In the genomic region with DNA sequence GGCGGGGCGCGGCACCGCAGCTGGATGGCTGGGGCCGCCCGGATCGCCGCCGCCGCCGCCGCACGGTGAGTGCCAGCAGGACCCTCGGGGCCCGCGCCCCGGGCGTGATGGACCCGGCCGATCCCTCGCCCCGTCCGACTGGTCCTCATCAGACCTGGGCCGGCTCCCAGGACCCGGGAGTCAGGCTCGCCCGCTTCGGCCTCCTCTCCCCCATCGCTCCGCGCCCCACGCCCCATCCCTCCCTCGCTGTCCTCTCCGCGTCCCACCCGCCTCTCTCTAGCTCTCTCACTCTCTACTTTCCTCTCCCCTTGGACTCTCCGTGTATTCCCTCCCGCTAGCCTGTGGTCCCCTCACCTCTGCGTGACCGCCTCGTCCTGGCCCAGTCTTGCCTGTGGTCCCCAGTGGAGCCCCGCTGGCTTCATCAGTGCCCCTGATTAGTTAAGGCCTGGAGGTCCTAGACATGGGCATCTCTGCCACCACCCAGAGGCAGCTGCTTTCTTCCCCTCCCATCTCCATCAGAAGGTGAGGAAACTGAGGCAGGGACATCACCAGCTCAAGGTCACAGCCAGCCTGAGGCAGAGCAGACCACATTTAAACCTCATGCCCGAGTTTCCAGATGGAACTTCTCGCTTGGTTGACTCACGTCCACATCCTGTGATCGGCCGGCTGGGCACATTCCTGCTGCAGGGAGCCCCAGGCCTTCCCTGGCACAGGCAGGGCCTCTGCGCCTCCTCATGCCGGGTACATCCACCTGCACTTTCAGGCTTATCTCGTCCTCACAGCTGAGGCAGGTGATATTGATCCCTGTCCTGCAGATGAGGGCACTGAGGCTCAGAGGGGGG, we compare ENCODE assay signal across 8 cellular contexts. TPM values are rescaled to one million over a fixed set of nuclear protein-coding genes. Genes with fewer than 3 reads are reported as not detected.
DNase-seq lines count a peak whose midpoint lies in the region; ATAC-seq lines count a peak whose summit lies in the region.

No MANE protein-coding gene starts in this region.

- peak overlapping the region; percentile 94 for H3K27ac Mint-ChIP-seq in activated CD4-positive, alpha-beta T cell treated with anti-CD3 and anti-CD28 coated beads, Interleukin-2, amount 10 ng/mL, durations not matched to agents 7 days and 5 days
- peak overlapping the region; percentile 97 for H3K27ac Mint-ChIP-seq in stimulated activated effector memory CD8-positive, alpha-beta T cell treated with anti-CD3 and anti-CD28 coated beads, Interleukin-12 subunit alpha, Interleukin-12 subunit beta, amount 100 ng/mL, for 72 hours

- no peak for ATAC-seq in stimulated activated effector memory CD8-positive, alpha-beta T cell treated with anti-CD3 and anti-CD28 coated beads, Interleukin-12 subunit alpha, Interleukin-12 subunit beta, amount 100 ng/mL, for 72 hours
- ATAC-seq in GM18867 (IDR thresholded peaks at IDR 0.05; ENCODE audit: unreplicated experiment): no peak

- H3K27me3 Mint-ChIP-seq in activated CD4-positive, alpha-beta T cell treated with anti-CD3 and anti-CD28 coated beads, Interleukin-2, amount 10 ng/mL, durations not matched to agents 7 days and 5 days: no peaks in the 10 kb centered on the region

- DNase-seq in activated CD4-positive, alpha-beta T cell treated with anti-CD3 and anti-CD28 coated beads, Interleukin-2, amount 10 ng/mL, durations not matched to agents 7 days and 5 days: no peak
- no peak for DNase-seq in activated CD4-positive, alpha-beta T cell treated with anti-CD3 and anti-CD28 coated beads for 1 hour
- DNase-seq in M059J (ENCODE audit: low read depth) (peak; percentile 92), brain pericyte (ENCODE audit: low read depth, low spot score) (peak; percentile 40), islet precursor cell (peak; percentile 80), putamen (ENCODE audit: low spot score) (no peak)
- DNase-seq in stimulated activated effector memory CD8-positive, alpha-beta T cell treated with anti-CD3 and anti-CD28 coated beads, Interleukin-12 subunit alpha, Interleukin-12 subunit beta, amount 100 ng/mL, for 72 hours (ENCODE audit: low spot score in 2 of 2): peak in 1 of 2 donors; percentile 73

- H3K4me3 Mint-ChIP-seq in activated CD4-positive, alpha-beta T cell treated with anti-CD3 and anti-CD28 coated beads, Interleukin-2, amount 10 ng/mL, durations not matched to agents 7 days and 5 days: peak overlapping the region; percentile 94
- H3K4me3 Mint-ChIP-seq in stimulated activated effector memory CD8-positive, alpha-beta T cell treated with anti-CD3 and anti-CD28 coated beads, Interleukin-12 subunit alpha, Interleukin-12 subunit beta, amount 100 ng/mL, for 72 hours: peak overlapping the region; percentile 97

- H3K4me1 Mint-ChIP-seq in activated CD4-positive, alpha-beta T cell treated with anti-CD3 and anti-CD28 coated beads, Interleukin-2, amount 10 ng/mL, durations not matched to agents 7 days and 5 days: peaks cover 22% of the 10 kb centered on the region
- H3K4me1 Mint-ChIP-seq in stimulated activated effector memory CD8-positive, alpha-beta T cell treated with anti-CD3 and anti-CD28 coated beads, Interleukin-12 subunit alpha, Interleukin-12 subunit beta, amount 100 ng/mL, for 72 hours: peaks cover 29% of the 10 kb centered on the region

- H3K9me3 Mint-ChIP-seq in activated CD4-positive, alpha-beta T cell treated with anti-CD3 and anti-CD28 coated beads, Interleukin-2, amount 10 ng/mL, durations not matched to agents 7 days and 5 days: no peaks in the 10 kb centered on the region
- H3K9me3 Mint-ChIP-seq in stimulated activated effector memory CD8-positive, alpha-beta T cell treated with anti-CD3 and anti-CD28 coated beads, Interleukin-12 subunit alpha, Interleukin-12 subunit beta, amount 100 ng/mL, for 72 hours: no peaks in the 10 kb centered on the region

- CTCF ChIA-PET in activated CD4-positive, alpha-beta T cell treated with anti-CD3 and anti-CD28 coated beads, Interleukin-2, amount 10 ng/mL, durations not matched to agents 7 days and 5 days (lab: Charles Lee): interaction anchor here (0.6 to 1.4 kb wide), 6 partner anchors 16 to 174 kb away, joined by 3 to 4 read pairs (median 3); no protein-coding TSS in a partner anchor

- POLR2A ChIA-PET in activated CD4-positive, alpha-beta T cell treated with anti-CD3 and anti-CD28 coated beads, Interleukin-2, amount 10 ng/mL, durations not matched to agents 7 days and 5 days (lab: Charles Lee): no interaction called here

- peaks cover 2% of the 10 kb centered on the region for H3K36me3 Mint-ChIP-seq in activated CD4-positive, alpha-beta T cell treated with anti-CD3 and anti-CD28 coated beads, Interleukin-2, amount 10 ng/mL, durations not matched to agents 7 days and 5 days (ENCODE audit: low read depth)
- peaks cover 19% of the 10 kb centered on the region for H3K36me3 Mint-ChIP-seq in stimulated activated effector memory CD8-positive, alpha-beta T cell treated with anti-CD3 and anti-CD28 coated beads, Interleukin-12 subunit alpha, Interleukin-12 subunit beta, amount 100 ng/mL, for 72 hours

RNA-seq across cellular contexts. Expression of a gene that starts 0.4 kb away (rescaled TPM):
- 10 to 100 TPM; 22.4 to 28.1 TPM for total RNA-seq in activated CD4-positive, alpha-beta T cell treated with anti-CD3 and anti-CD28 coated beads, Interleukin-2, amount 10 ng/mL, durations not matched to agents 7 days and 5 days
- 23.2 and 43.9 TPM in 2 replicates for total RNA-seq in M059J (2014; rRNA removed; shearing (Covaris generic))

RNA-seq across cellular contexts. Expression of a gene that starts 17.4 kb away (rescaled TPM):
- 100 to 1,000 TPM; 153 to 162 TPM for total RNA-seq in activated CD4-positive, alpha-beta T cell treated with anti-CD3 and anti-CD28 coated beads, Interleukin-2, amount 10 ng/mL, durations not matched to agents 7 days and 5 days
- total RNA-seq in M059J (2014; rRNA removed; shearing (Covaris generic)): 283 and 294 TPM in 2 replicates

RNA-seq across cellular contexts. Expression of a gene that starts 30.5 kb away (rescaled TPM):
- not detected for total RNA-seq in activated CD4-positive, alpha-beta T cell treated with anti-CD3 and anti-CD28 coated beads, Interleukin-2, amount 10 ng/mL, durations not matched to agents 7 days and 5 days
- total RNA-seq in M059J (2014; rRNA removed; shearing (Covaris generic)): not detected in 2 replicates

RNA-seq across cellular contexts. Expression of a gene that starts 40.1 kb away (rescaled TPM):
- under 1 TPM; 0.48 to 0.50 TPM for total RNA-seq in activated CD4-positive, alpha-beta T cell treated with anti-CD3 and anti-CD28 coated beads, Interleukin-2, amount 10 ng/mL, durations not matched to agents 7 days and 5 days
- total RNA-seq in M059J (2014; rRNA removed; shearing (Covaris generic)): not detected in 2 replicates

RNA-seq across cellular contexts. Expression of a gene that starts 56.3 kb away (rescaled TPM):
- total RNA-seq in activated CD4-positive, alpha-beta T cell treated with anti-CD3 and anti-CD28 coated beads, Interleukin-2, amount 10 ng/mL, durations not matched to agents 7 days and 5 days: not detected
- not detected in 2 replicates for total RNA-seq in M059J (2014; rRNA removed; shearing (Covaris generic))

Comparison
In these comparisons a context has a peak if more than half of its experiments do, and no peak if none do; other contexts are left out.
1. DNase-seq: peak in M059J (single experiment), brain pericyte (single experiment) and islet precursor cell (single experiment); none in activated CD4-positive, alpha-beta T cell treated with anti-CD3 and anti-CD28 coated beads, Interleukin-2, amount 10 ng/mL, durations not matched to agents 7 days and 5 days (single experiment), activated CD4-positive, alpha-beta T cell treated with anti-CD3 and anti-CD28 coated beads for 1 hour (single experiment) and putamen (single experiment).